ENCODE assay signal across 1 cellular context in the genomic region with DNA sequence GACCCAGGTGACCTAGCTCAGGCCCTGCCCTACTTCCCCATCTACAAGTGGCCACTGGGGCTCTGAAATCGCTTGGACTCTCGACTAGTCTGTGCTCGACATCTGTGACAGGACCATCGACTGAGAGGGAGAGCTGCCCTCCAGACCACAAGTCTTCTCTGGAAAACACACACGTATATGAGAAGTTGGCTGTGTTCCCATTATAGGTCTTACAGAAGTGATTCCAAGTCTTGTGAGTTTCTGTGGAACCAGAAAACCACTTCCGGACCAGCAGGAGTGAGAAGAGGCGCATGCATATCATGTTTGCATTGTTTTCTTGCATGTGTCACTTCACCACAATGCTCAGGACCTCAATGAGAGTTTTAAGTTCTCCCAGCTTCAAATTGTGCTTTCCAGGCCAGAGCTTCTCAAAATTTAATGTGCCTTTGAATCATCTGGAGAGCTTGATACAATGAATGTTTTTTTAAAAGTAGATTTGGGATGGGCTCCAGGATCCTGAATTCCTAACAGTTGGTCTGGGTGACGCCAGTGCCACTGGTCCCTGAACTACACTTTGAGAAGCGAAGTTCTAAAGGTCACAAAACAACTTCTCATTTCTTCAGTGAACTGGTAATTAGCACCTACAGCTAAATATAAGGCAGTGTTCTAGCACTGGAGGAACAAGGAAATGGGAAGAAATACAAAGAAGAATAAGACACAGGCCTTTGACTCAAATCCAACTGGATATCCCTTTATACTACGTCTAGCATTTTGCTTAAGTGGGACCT.
TF ChIP-seq lines count a peak whose summit lies in the region.

No MANE protein-coding gene starts in this region.

TF ChIP-seq in K562, 482 proteins besides CTCF, POLR2A, EP300 and RAD21 (continued from another document):
- TF ChIP-seq, protein P1, sequence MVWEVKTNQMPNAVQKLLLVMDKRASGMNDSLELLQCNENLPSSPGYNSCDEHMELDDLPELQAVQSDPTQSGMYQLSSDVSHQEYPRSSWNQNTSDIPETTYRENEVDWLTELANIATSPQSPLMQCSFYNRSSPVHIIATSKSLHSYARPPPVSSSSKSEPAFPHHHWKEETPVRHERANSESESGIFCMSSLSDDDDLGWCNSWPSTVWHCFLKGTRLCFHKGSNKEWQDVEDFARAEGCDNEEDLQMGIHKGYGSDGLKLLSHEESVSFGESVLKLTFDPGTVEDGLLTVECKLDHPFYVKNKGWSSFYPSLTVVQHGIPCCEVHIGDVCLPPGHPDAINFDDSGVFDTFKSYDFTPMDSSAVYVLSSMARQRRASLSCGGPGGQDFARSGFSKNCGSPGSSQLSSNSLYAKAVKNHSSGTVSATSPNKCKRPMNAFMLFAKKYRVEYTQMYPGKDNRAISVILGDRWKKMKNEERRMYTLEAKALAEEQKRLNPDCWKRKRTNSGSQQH (CRISPR knock-in tag; IDR thresholded peaks at IDR 0.05), result no peak
- TF ChIP-seq NR2F6 (CRISPR knock-in tag; IDR thresholded peaks at IDR 0.05) (no peak), ZNF589 (CRISPR knock-in tag; IDR thresholded peaks at IDR 0.05; ENCODE audit: low read depth) (no peak), GABPA (tag; conservative IDR thresholded peaks at IDR 0.05; ENCODE audit: low read depth) (0 out of 2 replicates have a peak, but pooled peaks have one; percentile 28), NFE2 (IDR thresholded peaks at IDR 0.05; ENCODE audit: low read depth) (no peak), GATA2 (CRISPR knock-in tag; IDR thresholded peaks at IDR 0.05) (no peak), ZNF408 (CRISPR knock-in tag; IDR thresholded peaks at IDR 0.05; ENCODE audit: low read depth) (no peak), RBM39 (optimal IDR thresholded peaks at IDR 0.05; ENCODE audit: low read depth, low read length) (no peak), L3MBTL2 (IDR thresholded peaks at IDR 0.05) (0 out of 2 replicates have a peak, but pooled peaks have one; percentile 16), CHD2 (IDR thresholded peaks at IDR 0.05; ENCODE audit: low read depth, low read length) (no peak), ZNF584 (CRISPR knock-in tag; IDR thresholded peaks at IDR 0.05; ENCODE audit: low read depth) (0 out of 2 replicates have a peak, but pooled peaks have one; percentile 30), PHF8 (IDR thresholded peaks at IDR 0.05; ENCODE audit: borderline replicate concordance, low read length) (no peak), NFIC (IDR thresholded peaks at IDR 0.05) (peak; percentile 33; the same call in 1 of the 2 replicates), PHB2 (IDR thresholded peaks at IDR 0.05; ENCODE audit: low read depth) (no peak), TCF3 (CRISPR knock-in tag; IDR thresholded peaks at IDR 0.05) (no peak), ZNF766 (CRISPR knock-in tag; conservative IDR thresholded peaks at IDR 0.05) (0 out of 2 replicates have a peak, but pooled peaks have one; percentile 31), TSC22D4 (tag; IDR thresholded peaks at IDR 0.05) (no peak)
- TF ChIP-seq, protein P2, sequence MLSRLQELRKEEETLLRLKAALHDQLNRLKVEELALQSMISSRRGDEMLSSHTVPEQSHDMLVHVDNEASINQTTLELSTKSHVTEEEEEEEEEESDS (CRISPR knock-in tag; IDR thresholded peaks at IDR 0.05), result no peak
- TF ChIP-seq, protein P3, sequence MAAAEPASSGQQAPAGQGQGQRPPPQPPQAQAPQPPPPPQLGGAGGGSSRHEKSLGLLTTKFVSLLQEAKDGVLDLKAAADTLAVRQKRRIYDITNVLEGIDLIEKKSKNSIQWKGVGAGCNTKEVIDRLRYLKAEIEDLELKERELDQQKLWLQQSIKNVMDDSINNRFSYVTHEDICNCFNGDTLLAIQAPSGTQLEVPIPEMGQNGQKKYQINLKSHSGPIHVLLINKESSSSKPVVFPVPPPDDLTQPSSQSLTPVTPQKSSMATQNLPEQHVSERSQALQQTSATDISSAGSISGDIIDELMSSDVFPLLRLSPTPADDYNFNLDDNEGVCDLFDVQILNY (CRISPR knock-in tag; IDR thresholded peaks at IDR 0.05), result no peak
- TF ChIP-seq, protein P4, sequence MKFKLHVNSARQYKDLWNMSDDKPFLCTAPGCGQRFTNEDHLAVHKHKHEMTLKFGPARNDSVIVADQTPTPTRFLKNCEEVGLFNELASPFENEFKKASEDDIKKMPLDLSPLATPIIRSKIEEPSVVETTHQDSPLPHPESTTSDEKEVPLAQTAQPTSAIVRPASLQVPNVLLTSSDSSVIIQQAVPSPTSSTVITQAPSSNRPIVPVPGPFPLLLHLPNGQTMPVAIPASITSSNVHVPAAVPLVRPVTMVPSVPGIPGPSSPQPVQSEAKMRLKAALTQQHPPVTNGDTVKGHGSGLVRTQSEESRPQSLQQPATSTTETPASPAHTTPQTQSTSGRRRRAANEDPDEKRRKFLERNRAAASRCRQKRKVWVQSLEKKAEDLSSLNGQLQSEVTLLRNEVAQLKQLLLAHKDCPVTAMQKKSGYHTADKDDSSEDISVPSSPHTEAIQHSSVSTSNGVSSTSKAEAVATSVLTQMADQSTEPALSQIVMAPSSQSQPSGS (CRISPR knock-in tag; IDR thresholded peaks at IDR 0.05), result no peak
- TF ChIP-seq, protein P5, sequence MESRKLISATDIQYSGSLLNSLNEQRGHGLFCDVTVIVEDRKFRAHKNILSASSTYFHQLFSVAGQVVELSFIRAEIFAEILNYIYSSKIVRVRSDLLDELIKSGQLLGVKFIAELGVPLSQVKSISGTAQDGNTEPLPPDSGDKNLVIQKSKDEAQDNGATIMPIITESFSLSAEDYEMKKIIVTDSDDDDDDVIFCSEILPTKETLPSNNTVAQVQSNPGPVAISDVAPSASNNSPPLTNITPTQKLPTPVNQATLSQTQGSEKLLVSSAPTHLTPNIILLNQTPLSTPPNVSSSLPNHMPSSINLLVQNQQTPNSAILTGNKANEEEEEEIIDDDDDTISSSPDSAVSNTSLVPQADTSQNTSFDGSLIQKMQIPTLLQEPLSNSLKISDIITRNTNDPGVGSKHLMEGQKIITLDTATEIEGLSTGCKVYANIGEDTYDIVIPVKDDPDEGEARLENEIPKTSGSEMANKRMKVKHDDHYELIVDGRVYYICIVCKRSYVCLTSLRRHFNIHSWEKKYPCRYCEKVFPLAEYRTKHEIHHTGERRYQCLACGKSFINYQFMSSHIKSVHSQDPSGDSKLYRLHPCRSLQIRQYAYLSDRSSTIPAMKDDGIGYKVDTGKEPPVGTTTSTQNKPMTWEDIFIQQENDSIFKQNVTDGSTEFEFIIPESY (CRISPR knock-in tag; IDR thresholded peaks at IDR 0.05), result 0 out of 2 replicates have a peak, but pooled peaks have one; percentile 18
